In the genomic region with DNA sequence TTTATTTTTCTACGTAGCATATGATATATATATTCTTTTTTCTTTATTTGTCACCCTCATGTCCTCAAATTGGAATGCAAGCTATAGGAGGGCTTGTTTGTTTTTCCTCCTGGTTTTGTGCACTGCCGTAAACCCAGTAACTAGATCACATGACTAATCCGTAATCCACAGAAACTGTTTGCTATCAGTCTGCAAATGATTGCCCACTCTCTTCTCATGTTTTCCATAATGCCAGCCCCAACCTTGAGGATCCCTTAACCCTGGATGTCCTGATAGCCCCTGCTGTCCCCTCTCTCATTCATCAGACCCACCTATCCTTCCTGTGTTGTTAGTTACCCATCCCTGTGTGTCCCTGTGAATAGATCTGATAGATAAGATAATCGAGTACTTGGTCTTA, we compare ENCODE assay signal across 17 cellular contexts.
DNase-seq lines count a peak whose midpoint lies in the region; ATAC-seq and TF ChIP-seq lines count a peak whose summit lies in the region.
"Had no signal": no experiment of that assay in that cellular context is flagged by ENCODE, and none has a peak within 500 bp of the region (broad histone marks: within the 10 kb centered on the region; RNA-seq: fewer than 3 reads in every experiment).

No MANE protein-coding gene starts in this region.

- H3K9me3 ChIP-seq in WERI-Rb-1 (ENCODE audit: severe bottlenecking) (no peaks in the 10 kb centered on the region), neural progenitor cell (ENCODE audit: low read depth) (no peaks in the 10 kb centered on the region)
- H3K9me3 ChIP-seq: suprapubic skin had no signal

- no peak overlapping the region for H2AFZ ChIP-seq in neural progenitor cell (replicated peaks)

- H3K27me3 ChIP-seq in WERI-Rb-1 (ENCODE audit: insufficient read depth, low read depth, severe bottlenecking) (no peaks in the 10 kb centered on the region), neural progenitor cell (no peaks in the 10 kb centered on the region)
- H3K27me3 ChIP-seq: suprapubic skin had no signal

- H3F3A ChIP-seq in neural progenitor cell (ENCODE audit: low read depth), result no peaks in the 10 kb centered on the region

- no peaks in the 10 kb centered on the region for H3K9me3 Mint-ChIP-seq in neural progenitor cell
- H3K9me3 Mint-ChIP-seq: activated T-cell treated with anti-CD3 and anti-CD28 coated beads, Interleukin-2, amount 50 U/mL, for 24 hours; dendritic cell treated with granulocyte-macrophage colony-stimulating factor and Interleukin-4, amounts not matched to agents 40 ng/mL and 50 ng/mL, for 4 days; naive thymus-derived CD4-positive, alpha-beta T cell had no signal

- H3K27me3 Mint-ChIP-seq in neural progenitor cell (ENCODE audit: insufficient read depth, low read depth), result peaks cover 2% of the 10 kb centered on the region

- peaks cover 50% of the 10 kb centered on the region for H3K4me1 Mint-ChIP-seq in neural progenitor cell

- no peak overlapping the region for H3K9ac ChIP-seq in neural progenitor cell

- H3K4me3 Mint-ChIP-seq in neural progenitor cell, result no peak overlapping the region
- H3K4me3 Mint-ChIP-seq: activated T-cell treated with anti-CD3 and anti-CD28 coated beads, Interleukin-2, amount 50 U/mL, for 24 hours; dendritic cell treated with granulocyte-macrophage colony-stimulating factor and Interleukin-4, amounts not matched to agents 40 ng/mL and 50 ng/mL, for 4 days; naive thymus-derived CD4-positive, alpha-beta T cell had no signal

- no peak overlapping the region for H3K27ac Mint-ChIP-seq in neural progenitor cell
- H3K27ac Mint-ChIP-seq: activated T-cell treated with anti-CD3 and anti-CD28 coated beads, Interleukin-2, amount 50 U/mL, for 24 hours; dendritic cell treated with granulocyte-macrophage colony-stimulating factor and Interleukin-4, amounts not matched to agents 40 ng/mL and 50 ng/mL, for 4 days; naive thymus-derived CD4-positive, alpha-beta T cell had no signal

- H4K20me1 ChIP-seq in neural progenitor cell (ENCODE audit: low read depth), result peaks cover 26% of the 10 kb centered on the region

- no peaks in the 10 kb centered on the region for H3K36me3 Mint-ChIP-seq in neural progenitor cell
- H3K36me3 Mint-ChIP-seq: naive thymus-derived CD4-positive, alpha-beta T cell had no signal

- no peak for TF ChIP-seq CTCF in WERI-Rb-1 (IDR thresholded peaks at IDR 0.05; ENCODE audit: low read depth, low read length)
- no peak for TF ChIP-seq CTCF in fibroblast of mammary gland (conservative IDR thresholded peaks at IDR 0.05; ENCODE audit: control insufficient read depth, insufficient read depth, low read depth, low read length)
- TF ChIP-seq CTCF in neural progenitor cell (IDR thresholded peaks at IDR 0.05), result no peak

- H3K79me2 ChIP-seq in neural progenitor cell (ENCODE audit: low read depth), result no peaks in the 10 kb centered on the region

- H3K4me3 ChIP-seq in WERI-Rb-1 (ENCODE audit: low read depth, low read length) (no peak overlapping the region), fibroblast of mammary gland (ENCODE audit: control insufficient read depth, low read depth, low read length) (no peak overlapping the region), neural progenitor cell (no peak overlapping the region)
- H3K4me3 ChIP-seq: lung, suprapubic skin had no signal

- H3K4me2 ChIP-seq in neural progenitor cell, result no peak overlapping the region

- peak overlapping the region; percentile 94 for H3K27ac ChIP-seq in WERI-Rb-1
- H3K27ac ChIP-seq in neural progenitor cell, result no peak overlapping the region
- H3K27ac ChIP-seq: suprapubic skin had no signal

- no peak for ATAC-seq in GM18858 (IDR thresholded peaks at IDR 0.05; ENCODE audit: unreplicated experiment)
- ATAC-seq: naive thymus-derived CD4-positive, alpha-beta T cell had no signal

- DNase-seq in HK-2 (ENCODE audit: unreplicated experiment) (peak; percentile 18), WERI-Rb-1 (no peak), fibroblast of mammary gland (ENCODE audit: low read depth) (peak; percentile 42), renal cortical epithelial cell (ENCODE audit: low read depth) (peak; percentile 57), NCI-H1092 (lab: John Stamatoyannopoulos, UW) (no peak), neural progenitor cell (ENCODE audit: low spot score) (no peak), NK-92 (lab: John Stamatoyannopoulos, UW; ENCODE audit: unreplicated experiment) (no peak)
- DNase-seq: activated CD4-positive, alpha-beta T cell treated with anti-CD3 and anti-CD28 coated beads, Interleukin-2, amount 50 U/mL, for 4 hours; activated naive CD4-positive, alpha-beta T cell treated with anti-CD3 and anti-CD28 coated beads, Interleukin-2, amount 50 U/mL, for 16 hours; activated T-cell treated with anti-CD3 and anti-CD28 coated beads, Interleukin-2, amount 50 U/mL, for 24 hours; erythroblast; naive thymus-derived CD4-positive, alpha-beta T cell; NCI-H1436 had no signal

- H3K4me1 ChIP-seq in neural progenitor cell, result peaks cover 17% of the 10 kb centered on the region

- H3K36me3 ChIP-seq in WERI-Rb-1, result no peaks in the 10 kb centered on the region
- no peaks in the 10 kb centered on the region for H3K36me3 ChIP-seq in neural progenitor cell

Comparison
In these comparisons a context has a peak if more than half of its experiments do, and no peak if none do; other contexts are left out.
1. DNase-seq: peak in HK-2 (single experiment), fibroblast of mammary gland (single experiment) and renal cortical epithelial cell (single experiment); none in WERI-Rb-1 (single experiment), NCI-H1092 (single experiment), neural progenitor cell (single experiment) and NK-92 (single experiment).